ENCODE assay signal across 1 cellular context in the genomic region with DNA sequence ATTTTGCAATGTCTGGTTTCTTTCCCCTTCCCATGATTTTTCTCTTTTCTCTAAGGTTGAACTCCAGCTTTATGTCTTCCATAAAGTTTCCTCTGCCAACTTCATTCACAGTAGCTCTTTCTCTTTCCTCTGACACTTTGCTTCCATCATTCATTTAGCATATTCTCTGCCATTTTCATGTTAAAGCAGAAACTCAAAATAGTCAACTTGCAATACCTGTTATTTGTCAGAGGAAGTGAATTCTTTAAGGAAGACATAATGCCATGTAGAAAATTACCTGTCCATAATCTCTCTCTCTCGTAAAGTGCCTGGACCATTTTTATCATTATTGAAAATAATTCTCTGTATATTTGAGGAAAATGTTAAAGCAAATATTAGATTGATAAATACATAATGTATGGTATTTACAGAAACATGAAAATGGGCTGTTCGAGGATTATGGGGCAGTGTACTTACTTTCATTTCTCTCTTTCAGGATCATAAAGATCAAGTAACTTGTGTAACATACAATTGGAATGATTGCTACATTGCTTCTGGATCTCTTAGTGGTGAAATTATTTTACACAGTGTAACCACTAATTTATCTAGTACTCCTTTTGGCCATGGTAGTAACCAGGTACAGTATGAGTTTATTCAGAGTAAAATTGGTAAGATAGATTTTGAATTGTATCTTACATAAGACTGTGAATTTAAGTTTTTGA.
TF ChIP-seq lines count a peak whose summit lies in the region.

No MANE protein-coding gene starts in this region.

TF ChIP-seq in H1, 55 proteins besides CTCF, POLR2A, EP300 and RAD21:
- TF ChIP-seq CHD1 (IDR thresholded peaks at IDR 0.05; ENCODE audit: low read depth, low read length) (no peak), SP4 (IDR thresholded peaks at IDR 0.05; ENCODE audit: low read length) (no peak), SAP30 (IDR thresholded peaks at IDR 0.05; ENCODE audit: insufficient read depth, insufficient replicate concordance, low read length) (no peak), POU5F1 (IDR thresholded peaks at IDR 0.05; ENCODE audit: low read depth, low read length) (no peak), HDAC6 (IDR thresholded peaks at IDR 0.05; ENCODE audit: low read depth, low read length) (no peak), ZNF274 (IDR thresholded peaks at IDR 0.05; ENCODE audit: borderline replicate concordance, extremely low read depth, low read length) (no peak), TAF7 (optimal IDR thresholded peaks at IDR 0.05; ENCODE audit: borderline replicate concordance, low read depth, low read length) (no peak), FOSL1 (IDR thresholded peaks at IDR 0.05; ENCODE audit: insufficient read depth, low read depth, low read length) (no peak), TCF12 (IDR thresholded peaks at IDR 0.05; ENCODE audit: low read depth, low read length) (no peak), RFX5 (IDR thresholded peaks at IDR 0.05; ENCODE audit: borderline replicate concordance, low read depth, low read length) (no peak), SRF (IDR thresholded peaks at IDR 0.05; ENCODE audit: low read depth, low read length) (no peak), EZH2 (IDR thresholded peaks at IDR 0.05; ENCODE audit: low read depth, low read length, severe bottlenecking) (no peak), PHF8 (conservative IDR thresholded peaks at IDR 0.05; ENCODE audit: low read depth, low read length) (no peak), RNF2 (IDR thresholded peaks at IDR 0.05; ENCODE audit: borderline replicate concordance, low read depth, low read length, missing control alignments, poor library complexity, severe bottlenecking) (no peak), SIRT6 (IDR thresholded peaks at IDR 0.05; ENCODE audit: low read length) (no peak), NANOG (IDR thresholded peaks at IDR 0.05; ENCODE audit: insufficient read depth, low read depth, low read length, poor library complexity, severe bottlenecking) (no peak), TEAD4 (IDR thresholded peaks at IDR 0.05; ENCODE audit: low read depth, low read length) (no peak)
- TF ChIP-seq, protein P1, sequence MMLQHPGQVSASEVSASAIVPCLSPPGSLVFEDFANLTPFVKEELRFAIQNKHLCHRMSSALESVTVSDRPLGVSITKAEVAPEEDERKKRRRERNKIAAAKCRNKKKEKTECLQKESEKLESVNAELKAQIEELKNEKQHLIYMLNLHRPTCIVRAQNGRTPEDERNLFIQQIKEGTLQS (IDR thresholded peaks at IDR 0.05; ENCODE audit: insufficient read depth, low read depth, low read length): no peak
- TF ChIP-seq, protein P2, sequence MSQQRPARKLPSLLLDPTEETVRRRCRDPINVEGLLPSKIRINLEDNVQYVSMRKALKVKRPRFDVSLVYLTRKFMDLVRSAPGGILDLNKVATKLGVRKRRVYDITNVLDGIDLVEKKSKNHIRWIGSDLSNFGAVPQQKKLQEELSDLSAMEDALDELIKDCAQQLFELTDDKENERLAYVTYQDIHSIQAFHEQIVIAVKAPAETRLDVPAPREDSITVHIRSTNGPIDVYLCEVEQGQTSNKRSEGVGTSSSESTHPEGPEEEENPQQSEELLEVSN (IDR thresholded peaks at IDR 0.05): no peak
